In the genomic region with DNA sequence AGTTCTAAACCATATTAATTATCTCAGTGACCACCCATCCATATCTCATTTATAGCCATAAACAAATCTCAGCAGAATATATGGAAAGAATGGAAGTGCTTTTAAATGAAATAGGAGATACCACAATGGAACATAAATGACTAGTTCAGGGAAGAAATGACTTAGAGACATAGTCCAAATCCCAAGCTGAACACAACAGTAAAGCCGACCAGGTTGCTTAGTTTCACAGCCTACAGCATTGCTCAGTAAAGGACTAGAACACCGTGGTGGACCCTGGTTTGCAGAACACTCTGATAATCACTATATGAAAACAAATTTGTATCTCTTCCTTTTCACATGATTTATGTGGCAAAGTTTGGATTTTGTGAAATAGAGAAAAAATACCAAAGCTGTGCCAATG, we compare ENCODE assay signal across 20 cellular contexts. TPM values are rescaled to one million over a fixed set of nuclear protein-coding genes. Genes with fewer than 3 reads are reported as not detected.
DNase-seq lines count a peak whose midpoint lies in the region; ATAC-seq, FAIRE-seq and TF ChIP-seq lines count a peak whose summit lies in the region.
"Had no signal": no experiment of that assay in that cellular context is flagged by ENCODE, and none has a peak within 500 bp of the region (broad histone marks: within the 10 kb centered on the region; RNA-seq: fewer than 3 reads in every experiment).

No MANE protein-coding gene starts in this region.

- H2AFZ ChIP-seq in mesenchymal stem cell (ENCODE audit: low read depth, low read length) = no peak overlapping the region
- H2AFZ ChIP-seq: GM23248, PC-9 had no signal

- no peak overlapping the region for H3K23ac ChIP-seq in mesenchymal stem cell (ENCODE audit: low read length in 2 of 2)

- H3K27ac Mint-ChIP-seq in activated T-helper 17 cell treated with anti-CD3 and anti-CD28 coated beads, Interleukin-2, amount 50 U/mL, for 72 hours = peak overlapping the region; percentile 31
- H3K27ac Mint-ChIP-seq: H9 had no signal

- H3K27me3 ChIP-seq in mesenchymal stem cell (ENCODE audit: control insufficient read depth in 1 of 2, insufficient read depth in 1 of 2, low read length in 2 of 2) (no peaks in the 10 kb centered on the region), upper lobe of right lung (no peaks in the 10 kb centered on the region)
- H3K27me3 ChIP-seq: SJSA1 had no signal

- H2BK12ac ChIP-seq in mesenchymal stem cell (ENCODE audit: low read length in 2 of 2) = no peak overlapping the region

- no peak for DNase-seq in kidney
- no peak for DNase-seq in mesenchymal stem cell
- no peak for DNase-seq in upper lobe of right lung
- DNase-seq in ureter (ENCODE audit: low spot score) = no peak
- DNase-seq in NCI-H524 (lab: John Stamatoyannopoulos, UW) = no peak
- DNase-seq: DMS153, GM23248, H9, NCI-H1092, NCI-H1417 treated with DMSO at 0.1 percent for 48 hours, NCI-H187 treated with DMSO at 0.1 percent for 48 hours, NCI-H2171 treated with DMSO at 0.1 percent for 48 hours, NCI-H345, NCI-H524 treated with DMSO at 0.1 percent for 48 hours, PC-9 had no signal

- TF ChIP-seq CTCF in kidney (IDR thresholded peaks at IDR 0.05; ENCODE audit: borderline replicate concordance, extremely low read depth, insufficient read depth) (no peak), upper lobe of right lung (IDR thresholded peaks at IDR 0.05) (no peak)

- H3K4me1 ChIP-seq in kidney (ENCODE audit: control insufficient read depth in 1 of 2, insufficient read depth in 1 of 2, low read depth in 1 of 2, low read length in 2 of 2) = peaks cover 0 to 15% of the 10 kb centered on the region in 2 donors
- H3K4me1 ChIP-seq in mesenchymal stem cell (ENCODE audit: control insufficient read depth, insufficient read depth, low read depth, low read length) = peaks cover 1% of the 10 kb centered on the region
- H3K4me1 ChIP-seq in upper lobe of right lung = no peaks in the 10 kb centered on the region

- H3K9me3 ChIP-seq in kidney (ENCODE audit: control insufficient read depth in 1 of 2, low read length in 2 of 2) (no peaks in the 10 kb centered on the region), mesenchymal stem cell (ENCODE audit: control insufficient read depth, low read length) (no peaks in the 10 kb centered on the region), upper lobe of right lung (no peaks in the 10 kb centered on the region)
- H3K9me3 ChIP-seq: SJSA1 had no signal

- no peak for ATAC-seq in activated T-helper 17 cell treated with anti-CD3 and anti-CD28 coated beads, Interleukin-2, amount 50 U/mL, for 72 hours (replicated peaks)
- no peak for ATAC-seq in upper lobe of right lung
- no peak for ATAC-seq in GM19397 (IDR thresholded peaks at IDR 0.05; ENCODE audit: unreplicated experiment)
- ATAC-seq: Right ventricle myocardium inferior had no signal

- H3K18ac ChIP-seq in mesenchymal stem cell (ENCODE audit: low read depth in 1 of 2, low read length in 2 of 2) = no peak overlapping the region

- H3K27me3 Mint-ChIP-seq in activated T-helper 17 cell treated with anti-CD3 and anti-CD28 coated beads, Interleukin-2, amount 50 U/mL, for 72 hours = no peaks in the 10 kb centered on the region

- H3K4me3 ChIP-seq in kidney (ENCODE audit: low read length in 2 of 2) = no peak overlapping the region
- H3K4me3 ChIP-seq in mesenchymal stem cell (ENCODE audit: insufficient read depth in 1 of 2, low read depth in 1 of 2, low read length in 2 of 2) = no peak overlapping the region
- no peak overlapping the region for H3K4me3 ChIP-seq in upper lobe of right lung
- H3K4me3 ChIP-seq: GM23248, PC-9, SJSA1 had no signal

- no peak overlapping the region for H2BK5ac ChIP-seq in mesenchymal stem cell (ENCODE audit: low read depth, low read length, poor library complexity, severe bottlenecking)

- H3K4me1 Mint-ChIP-seq in activated T-helper 17 cell treated with anti-CD3 and anti-CD28 coated beads, Interleukin-2, amount 50 U/mL, for 72 hours = no peaks in the 10 kb centered on the region
- H3K4me1 Mint-ChIP-seq: H9 had no signal

- peaks cover 95% of the 10 kb centered on the region for H3K36me3 Mint-ChIP-seq in activated T-helper 17 cell treated with anti-CD3 and anti-CD28 coated beads, Interleukin-2, amount 50 U/mL, for 72 hours (ENCODE audit: low read depth)

- H2AK5ac ChIP-seq in mesenchymal stem cell (ENCODE audit: low read length, severe bottlenecking) = no peak overlapping the region

- H3K4me2 ChIP-seq in mesenchymal stem cell (ENCODE audit: low read length, poor library complexity, severe bottlenecking) = no peak overlapping the region
- H3K4me2 ChIP-seq: PC-9 had no signal

- no peak overlapping the region for H2BK120ac ChIP-seq in mesenchymal stem cell (ENCODE audit: low read depth, low read length)

- H3K9ac ChIP-seq in kidney (ENCODE audit: low read length in 2 of 2) = no peak overlapping the region
- no peak overlapping the region for H3K9ac ChIP-seq in mesenchymal stem cell (ENCODE audit: low read length)
- H3K9ac ChIP-seq: GM23248 had no signal

- FAIRE-seq in kidney (lab: Jason Lieb, UNC) = no peak
- FAIRE-seq: GM18507 had no signal

- intact Hi-C loops in kidney (cut with DNase I) (loop anchor here (10.0 kb wide), 1 partner anchor 145 kb away; no protein-coding TSS in a partner anchor), upper lobe of right lung (cut with DNase I) (loop anchor here (10.0 kb wide), 1 partner anchor 145 kb away; no protein-coding TSS in a partner anchor)

- H3K4ac ChIP-seq in mesenchymal stem cell (ENCODE audit: low read depth in 1 of 2, low read length in 2 of 2) = no peak overlapping the region

- no peak overlapping the region for H3K4me3 Mint-ChIP-seq in activated T-helper 17 cell treated with anti-CD3 and anti-CD28 coated beads, Interleukin-2, amount 50 U/mL, for 72 hours
- H3K4me3 Mint-ChIP-seq: H9 had no signal

- peaks cover 15% of the 10 kb centered on the region for H3K79me1 ChIP-seq in mesenchymal stem cell (replicated peaks; ENCODE audit: low read length, poor library complexity, severe bottlenecking)

- no peak overlapping the region for H4K8ac ChIP-seq in mesenchymal stem cell (ENCODE audit: low read length)

- H2BK15ac ChIP-seq in mesenchymal stem cell (ENCODE audit: low read depth, poor library complexity, severe bottlenecking) = no peak overlapping the region

- WGBS in mesenchymal stem cell = 85% methylated on average over 1 of the region's 2 CpGs

- H3K36me3 ChIP-seq in kidney (ENCODE audit: control insufficient read depth in 1 of 2, insufficient read depth in 2 of 2, low read length in 2 of 2) (peaks cover 14 to 30% of the 10 kb centered on the region in 2 donors), mesenchymal stem cell (ENCODE audit: control insufficient read depth in 1 of 2, insufficient read depth in 2 of 2, low read depth in 1 of 2, low read length in 2 of 2) (peaks cover 7 to 86% of the 10 kb centered on the region in 2 experiments), upper lobe of right lung (peaks cover 78% of the 10 kb centered on the region)

- H3K9me3 Mint-ChIP-seq in activated T-helper 17 cell treated with anti-CD3 and anti-CD28 coated beads, Interleukin-2, amount 50 U/mL, for 72 hours = no peaks in the 10 kb centered on the region
- H3K9me3 Mint-ChIP-seq: H9 had no signal

- no peak overlapping the region for H4K91ac ChIP-seq in mesenchymal stem cell (ENCODE audit: low read length)

- H3K27ac ChIP-seq in kidney (ENCODE audit: low read depth in 2 of 2, low read length in 2 of 2) (peak overlapping the region; percentile 48 to 60), mesenchymal stem cell (ENCODE audit: low read length, poor library complexity, severe bottlenecking) (peak overlapping the region; percentile 61), upper lobe of right lung (peak overlapping the region; percentile 15)
- H3K27ac ChIP-seq: GM23248, PC-9, SJSA1 had no signal

- no peak overlapping the region for H3K14ac ChIP-seq in mesenchymal stem cell (ENCODE audit: low read length in 2 of 2)

RNA-seq across cellular contexts. Expression of a gene that starts 40.3 kb away (rescaled TPM):
- total RNA-seq in activated T-helper 17 cell treated with anti-CD3 and anti-CD28 coated beads, Interleukin-2, amount 50 U/mL, for 72 hours = 10 to 100 TPM; 45.2 to 63.6 TPM
- total RNA-seq in kidney (36.5 TPM), upper lobe of right lung (40.2 TPM), ureter (52.9 TPM)
- 8.3 TPM for polyA plus RNA-seq in kidney (ENCODE audit: insufficient read depth, low read depth, low replicate concordance)
- 9.2 TPM for polyA plus RNA-seq in mesenchymal stem cell (2013, experiment 1 of 2)
- 8.3 TPM for polyA plus RNA-seq in mesenchymal stem cell (2013, experiment 2 of 2)
